1 cellular context compared by ENCODE assay signal in genomic region chr9:129796029-129796910, GRCh38.
TF ChIP-seq lines count a peak whose summit lies in the region.

No MANE protein-coding gene starts in this region.

TF ChIP-seq in HepG2, 621 proteins besides CTCF, POLR2A, EP300 and RAD21:
- no peak for TF ChIP-seq GLI4 (CRISPR knock-in tag; IDR thresholded peaks at IDR 0.05; ENCODE audit: borderline replicate concordance)
- no peak for TF ChIP-seq SUZ12 (IDR thresholded peaks at IDR 0.05; ENCODE audit: low read depth, low read length)
- no peak for TF ChIP-seq ZNF781 (CRISPR knock-in tag; IDR thresholded peaks at IDR 0.05; ENCODE audit: borderline replicate concordance, not compliant biosample characterization)
- no peak for TF ChIP-seq YEATS4 (CRISPR knock-in tag; IDR thresholded peaks at IDR 0.05; ENCODE audit: borderline replicate concordance)
- no peak for TF ChIP-seq ZNF549 (CRISPR knock-in tag; IDR thresholded peaks at IDR 0.05)
- no peak for TF ChIP-seq SIX4 (CRISPR knock-in tag; IDR thresholded peaks at IDR 0.05)
- TF ChIP-seq TAF1 (CRISPR knock-in tag; IDR thresholded peaks at IDR 0.05), result no peak
- no peak for TF ChIP-seq KDM4B (CRISPR knock-in tag; IDR thresholded peaks at IDR 0.05)
- TF ChIP-seq, protein P1, sequence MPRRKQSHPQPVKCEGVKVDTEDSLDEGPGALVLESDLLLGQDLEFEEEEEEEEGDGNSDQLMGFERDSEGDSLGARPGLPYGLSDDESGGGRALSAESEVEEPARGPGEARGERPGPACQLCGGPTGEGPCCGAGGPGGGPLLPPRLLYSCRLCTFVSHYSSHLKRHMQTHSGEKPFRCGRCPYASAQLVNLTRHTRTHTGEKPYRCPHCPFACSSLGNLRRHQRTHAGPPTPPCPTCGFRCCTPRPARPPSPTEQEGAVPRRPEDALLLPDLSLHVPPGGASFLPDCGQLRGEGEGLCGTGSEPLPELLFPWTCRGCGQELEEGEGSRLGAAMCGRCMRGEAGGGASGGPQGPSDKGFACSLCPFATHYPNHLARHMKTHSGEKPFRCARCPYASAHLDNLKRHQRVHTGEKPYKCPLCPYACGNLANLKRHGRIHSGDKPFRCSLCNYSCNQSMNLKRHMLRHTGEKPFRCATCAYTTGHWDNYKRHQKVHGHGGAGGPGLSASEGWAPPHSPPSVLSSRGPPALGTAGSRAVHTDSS (CRISPR knock-in tag; conservative IDR thresholded peaks at IDR 0.05), result no peak
- TF ChIP-seq SIX1 (CRISPR knock-in tag; IDR thresholded peaks at IDR 0.05; ENCODE audit: borderline replicate concordance), result no peak
- TF ChIP-seq ZFP36 (IDR thresholded peaks at IDR 0.05; ENCODE audit: borderline replicate concordance, low read depth, low read length, partially characterized antibody), result no peak
- TF ChIP-seq ARID4A (CRISPR knock-in tag; IDR thresholded peaks at IDR 0.05; ENCODE audit: borderline replicate concordance), result no peak
- TF ChIP-seq NFE2 (CRISPR knock-in tag; IDR thresholded peaks at IDR 0.05), result no peak
- TF ChIP-seq ZBED4 (CRISPR knock-in tag; IDR thresholded peaks at IDR 0.05; ENCODE audit: borderline replicate concordance), result no peak
- TF ChIP-seq ZNF121 (CRISPR knock-in tag; IDR thresholded peaks at IDR 0.05), result 0 out of 2 replicates have a peak, but pooled peaks have one; percentile 41
- peak; percentile 26; the same call in 1 of the 2 replicates for TF ChIP-seq ZNF770 (CRISPR knock-in tag; IDR thresholded peaks at IDR 0.05)
- TF ChIP-seq CEBPB (IDR thresholded peaks at IDR 0.05; ENCODE audit: borderline replicate concordance, low read depth, low read length), result peak; percentile 35; the same call in 1 of the 2 replicates
- TF ChIP-seq NFIC (IDR thresholded peaks at IDR 0.05; ENCODE audit: low read length), result no peak
TF ChIP-seq in HepG2: peak in this region for 3.
